Comparison of ENCODE assay signal across 30 cellular contexts in genomic region chr22:29390270-29390669, GRCh38.
"Had no signal": no experiment of that assay in that cellular context is flagged by ENCODE, and none has a peak within 500 bp of the region (broad histone marks: within the 10 kb centered on the region; RNA-seq: fewer than 3 reads in every experiment).

No MANE protein-coding gene starts in this region.

- H3K27ac ChIP-seq: adrenal gland, ascending aorta, body of pancreas, brain microvascular endothelial cell, breast epithelium, cardiac muscle cell had no signal

- H3K9me3 ChIP-seq: adrenal gland, ascending aorta, body of pancreas, breast epithelium had no signal

- H3K36me3 ChIP-seq: adrenal gland, ascending aorta, brain microvascular endothelial cell, breast epithelium, cardiac muscle cell had no signal

- H3K4me3 ChIP-seq: adrenal gland, ascending aorta, body of pancreas, breast epithelium, cardiac muscle cell had no signal

- DNase-seq: activated effector memory CD4-positive, alpha-beta T cell treated with anti-CD3 and anti-CD28 coated beads, Interleukin-2, amount 50 U/mL, for 16 hours; activated effector memory CD4-positive, alpha-beta T cell treated with Interleukin-2 at 50 U/mL for 16 hours; activated gamma-delta T cell; activated gamma-delta T cell treated with Interleukin-2 at 50 U/mL for 16 hours; activated naive CD4-positive, alpha-beta T cell; activated naive CD4-positive, alpha-beta T cell treated with anti-CD3 and anti-CD28 coated beads for 36 hours; activated naive CD4-positive, alpha-beta T cell treated with anti-CD3 and anti-CD28 coated beads, Interleukin-2, amount 10 ng/mL, durations not matched to agents 7 days and 5 days; activated naive CD4-positive, alpha-beta T cell treated with anti-CD3 and anti-CD28 coated beads, Interleukin-2, amount 50 U/mL, for 16 hours; activated naive CD4-positive, alpha-beta T cell treated with Interleukin-2 at 50 U/mL for 16 hours; activated naive CD8-positive, alpha-beta T cell treated with anti-CD3 and anti-CD28 coated beads for 36 hours; activated naive CD8-positive, alpha-beta T cell treated with anti-CD3 and anti-CD28 coated beads, Interleukin-2, amount 10 ng/mL, durations not matched to agents 7 days and 5 days; activated naive CD8-positive, alpha-beta T cell treated with anti-CD3 and anti-CD28 coated beads, Interleukin-2, amount 50 U/mL, for 24 hours; activated T-cell treated with anti-CD3 and anti-CD28 coated beads, Interleukin-2, amount 50 U/mL, for 1 hour; activated T-cell treated with anti-CD3 and anti-CD28 coated beads, Interleukin-2, amount 50 U/mL, for 24 hours; activated T-cell treated with anti-CD3 and anti-CD28 coated beads, Interleukin-2, amount 50 U/mL, for 4 hours; activated T-cell treated with anti-CD3 and anti-CD28 coated beads, Interleukin-2, amount 50 U/mL, for 48 hours; activated T-cell treated with anti-CD3 and anti-CD28 coated beads, Interleukin-2, amount 50 U/mL, for 72 hours; adrenal gland; amniotic stem cell; amygdala; anterior cingulate cortex; aorta; body of pancreas; brain microvascular endothelial cell; caudate nucleus; central memory CD4-positive, alpha-beta T cell; cerebellar nuclear complex had no signal
